26 cellular contexts compared by ENCODE assay signal in genomic region chr5:138986186-138986775, GRCh38.
DNase-seq lines count a peak whose midpoint lies in the region; ATAC-seq and TF ChIP-seq lines count a peak whose summit lies in the region.
"Had no signal": no experiment of that assay in that cellular context is flagged by ENCODE, and none has a peak within 500 bp of the region (broad histone marks: within the 10 kb centered on the region; RNA-seq: fewer than 3 reads in every experiment).

No MANE protein-coding gene starts in this region.

- no peaks in the 10 kb centered on the region for H3K27me3 ChIP-seq in tibial artery
- H3K27me3 ChIP-seq: Peyer's patch had no signal

- intact Hi-C loops in tibial artery (cut with DNase I; ENCODE audit: low total_unique reads): no loop called here

- TF ChIP-seq CTCF in tibial artery (IDR thresholded peaks at IDR 0.05): no peak

- H3K27ac ChIP-seq in tibial artery: peak overlapping the region; percentile 53 to 54
- H3K27ac ChIP-seq: C4-2B, VCaP had no signal

- no peak for ATAC-seq in GM21515 (IDR thresholded peaks at IDR 0.05; ENCODE audit: unreplicated experiment)
- ATAC-seq: activated CD8-positive, alpha-beta T cell treated with anti-CD3 and anti-CD28 coated beads, Interleukin-2, amount 10 ng/mL, durations not matched to agents 7 days and 5 days; activated naive CD4-positive, alpha-beta T cell treated with anti-CD3 and anti-CD28 coated beads, Interleukin-2, amount 50 U/mL, for 72 hours; HCT116 had no signal

- H3K4me3 ChIP-seq in tibial artery: no peak overlapping the region
- H3K4me3 ChIP-seq: Peyer's patch had no signal

- no peaks in the 10 kb centered on the region for H3K9me3 ChIP-seq in tibial artery
- H3K9me3 ChIP-seq: Peyer's patch had no signal

- no peaks in the 10 kb centered on the region for H3K36me3 ChIP-seq in tibial artery
- H3K36me3 ChIP-seq: Peyer's patch had no signal

- H3K4me1 ChIP-seq in tibial artery: peaks cover 0 to 30% (median 17%) of the 10 kb centered on the region in 4 donors
- H3K4me1 ChIP-seq: Peyer's patch had no signal

- DNase-seq in NCI-H2171 treated with DMSO at 0.1 percent for 48 hours (lab: John Stamatoyannopoulos, UW) (peak; percentile 20), NCI-H2171 (lab: John Stamatoyannopoulos, UW) (no peak), NCI-H82 (lab: John Stamatoyannopoulos, UW) (peak; percentile 98), ecto neural progenitor cell (ENCODE audit: low spot score) (peak; percentile 12), tibial artery (no peak), activated T-cell treated with anti-CD3 and anti-CD28 coated beads for 4 hours (no peak), GM19238 (ENCODE audit: insufficient read length, low spot score) (no peak)
- DNase-seq: 8988T; activated CD4-positive, alpha-beta T cell treated with anti-CD3 and anti-CD28 coated beads for 4 hours; activated CD8-positive, alpha-beta T cell treated with anti-CD3 and anti-CD28 coated beads, Interleukin-2, amount 10 ng/mL, durations not matched to agents 7 days and 5 days; activated effector memory CD4-positive, alpha-beta T cell treated with Interleukin-2 at 50 U/mL for 16 hours; amygdala; hippocampal formation; NCI-H146; NCI-H2107; NCI-H510A treated with DMSO at 0.1 percent for 48 hours; SHP77 treated with DMSO at 0.1 percent for 48 hours; stimulated activated CD4-positive, alpha-beta T cell treated with anti-CD3 and anti-CD28 coated beads, Interleukin-15, amount 100 ng/mL, for 24 hours; stimulated activated CD4-positive, alpha-beta T cell treated with anti-CD3 and anti-CD28 coated beads, Interleukin-4, amount 100 ng/mL, for 4 hours; T-helper 9 cell had no signal

Comparison
In these comparisons a context has a peak if more than half of its experiments do, and no peak if none do; other contexts are left out.
1. DNase-seq: peak in NCI-H2171 treated with DMSO at 0.1 percent for 48 hours (single experiment), NCI-H82 (single experiment) and ecto neural progenitor cell (single experiment); none in NCI-H2171 (single experiment), tibial artery (0 of 2), activated T-cell treated with anti-CD3 and anti-CD28 coated beads for 4 hours (single experiment) and GM19238 (single experiment).